In the genomic region with DNA sequence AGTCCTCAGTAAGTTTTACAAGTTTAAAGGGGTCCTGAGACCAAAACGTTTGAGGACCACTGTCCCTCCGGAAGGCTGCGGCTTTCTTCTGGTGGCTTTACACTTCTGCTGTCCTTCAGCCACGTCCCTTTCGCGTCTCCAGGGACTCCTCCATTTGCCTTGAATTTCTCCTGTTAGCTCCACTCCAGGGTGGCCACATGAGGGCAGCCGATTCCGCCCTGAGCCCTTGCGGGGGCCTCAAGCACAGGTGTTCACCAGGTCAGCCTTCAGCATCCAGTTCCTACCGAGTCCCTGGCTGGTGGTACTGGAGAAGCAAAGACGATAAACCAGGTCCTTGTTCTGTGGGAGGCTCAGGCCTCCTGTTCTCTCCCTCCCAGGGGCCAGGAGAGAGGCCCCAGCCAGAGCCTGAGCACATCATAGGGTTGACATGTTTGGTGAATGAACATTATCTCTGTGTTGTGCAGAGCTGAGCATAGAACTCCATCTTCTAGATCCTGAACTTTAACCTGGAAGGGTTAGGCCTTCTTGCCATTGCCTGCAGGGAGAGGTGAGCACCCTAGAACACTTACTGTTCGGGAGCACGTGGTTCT, we compare ENCODE assay signal across 8 cellular contexts. TPM values are rescaled to one million over a fixed set of nuclear protein-coding genes. Genes with fewer than 3 reads are reported as not detected.
DNase-seq lines count a peak whose midpoint lies in the region; ATAC-seq, FAIRE-seq and TF ChIP-seq lines count a peak whose summit lies in the region.

No MANE protein-coding gene starts in this region.

- H3K14ac ChIP-seq in neuronal stem cell (ENCODE audit: low read length): no peak overlapping the region

- H2AFZ ChIP-seq in neuronal stem cell (ENCODE audit: low read length): no peak overlapping the region

- H3K9me3 ChIP-seq in BLaER1 treated with 17β-estradiol and CSF1 and Interleukin-3, amounts not matched to agents 10 nM and 100 nM (replicated peaks in 1 of 11): 0 out of 22 replicates have a peak, but pooled peaks cover 0 to 4% (median 0%) of the 10 kb centered on the region in 11 experiments
- H3K9me3 ChIP-seq in pancreas: no peaks in the 10 kb centered on the region
- H3K9me3 ChIP-seq in neuronal stem cell (replicated peaks in 1 of 2; ENCODE audit: control insufficient read depth in 2 of 2, insufficient read depth in 1 of 2, low read depth in 1 of 2, low read length in 2 of 2): no peaks in the 10 kb centered on the region

- no peak overlapping the region for H2BK12ac ChIP-seq in neuronal stem cell (ENCODE audit: low read length)

- no peak overlapping the region for H4K8ac ChIP-seq in neuronal stem cell (ENCODE audit: low read depth, low read length)

- ATAC-seq in GM19452 (IDR thresholded peaks at IDR 0.05; ENCODE audit: unreplicated experiment) (peak; percentile 47), pancreas (peak; percentile 89 to 99 (median 98)), GM18867 (IDR thresholded peaks at IDR 0.05; ENCODE audit: unreplicated experiment) (no peak)

- TF ChIP-seq POLR2A in NB4 (IDR thresholded peaks at IDR 0.05; ENCODE audit: extremely low read depth, insufficient read length): no peak

- 23 to 25% methylated on average over 13 of the region's 13 CpGs for WGBS in pancreas, 2 donors
- no CpG with 5 or more reads among the region's 13 CpGs for WGBS in neuronal stem cell (ENCODE audit: extremely low coverage in 2 of 2, insufficient read length in 2 of 2, insufficient replicate concordance in 1 of 2), 2 donors

- DNase-seq in NB4 (ENCODE audit: low read depth) (peak; percentile 64), fibroblast of villous mesenchyme (ENCODE audit: low read depth) (peak; percentile 9), pancreas (peak; percentile 65 to 90 (median 80)), neuronal stem cell (ENCODE audit: low spot score) (no peak)
- DNase-seq in activated CD8-positive, alpha-beta memory T cell treated with anti-CD3 and anti-CD28 coated beads, Interleukin-2, amount 50 U/mL, for 4 hours: peak; percentile 47

- no peak overlapping the region for H2BK120ac ChIP-seq in neuronal stem cell (ENCODE audit: low read depth, low read length)

- peaks cover 0 to 66% (median 45%) of the 10 kb centered on the region in 10 experiments; a peak in 14 of 20 replicates for H3K4me1 ChIP-seq in BLaER1 treated with 17β-estradiol and CSF1 and Interleukin-3, amounts not matched to agents 10 nM and 100 nM
- H3K4me1 ChIP-seq in pancreas (no peaks in the 10 kb centered on the region), neuronal stem cell (ENCODE audit: control insufficient read depth in 2 of 2, insufficient read depth in 1 of 2, low read depth in 1 of 2, low read length in 2 of 2) (no peaks in the 10 kb centered on the region)

- no peak overlapping the region for H3K4me3 ChIP-seq in BLaER1 treated with 17β-estradiol and CSF1 and Interleukin-3, amounts not matched to agents 10 nM and 100 nM
- H3K4me3 ChIP-seq in NB4 (ENCODE audit: low read depth, low read length) (no peak overlapping the region), fibroblast of villous mesenchyme (ENCODE audit: low read depth, low read length) (no peak overlapping the region), pancreas (no peak overlapping the region), neuronal stem cell (ENCODE audit: low read length in 2 of 2) (no peak overlapping the region)

- no peak overlapping the region for H2AK5ac ChIP-seq in neuronal stem cell (ENCODE audit: low read depth, low read length)

- TF ChIP-seq CTCF in NB4 (IDR thresholded peaks at IDR 0.05; ENCODE audit: low read depth, low read length) (peak; percentile 20), fibroblast of villous mesenchyme (IDR thresholded peaks at IDR 0.05; ENCODE audit: insufficient read depth, low read depth, low read length) (peak; percentile 51), pancreas (IDR thresholded peaks at IDR 0.05) (peak; percentile 23 to 75 (median 68))

- no peak overlapping the region for H3K4ac ChIP-seq in neuronal stem cell (ENCODE audit: low read length)

- intact Hi-C loops in pancreas (cut with DNase I): loop anchor here in 1 of 3 donors (10.0 kb wide), 1 partner anchor 522 kb away; no protein-coding TSS in a partner anchor

- H3K4me2 ChIP-seq in BLaER1 treated with 17β-estradiol and CSF1 and Interleukin-3, amounts not matched to agents 10 nM and 100 nM: peak overlapping the region in 6 of 11 experiments; percentile 5 to 66 (median 40); a peak in 11 of 22 replicates
- no peak overlapping the region for H3K4me2 ChIP-seq in neuronal stem cell (ENCODE audit: insufficient read depth, low read length, poor library complexity, severe bottlenecking)

- H3K79me1 ChIP-seq in neuronal stem cell (ENCODE audit: low read depth, low read length): no peaks in the 10 kb centered on the region

- H3K27ac ChIP-seq in BLaER1 treated with 17β-estradiol and CSF1 and Interleukin-3, amounts not matched to agents 10 nM and 100 nM: no peak overlapping the region
- H3K27ac ChIP-seq in pancreas: no peak overlapping the region
- H3K27ac ChIP-seq in neuronal stem cell (replicated peaks; ENCODE audit: low read length): no peak overlapping the region

- no peak overlapping the region for H2BK15ac ChIP-seq in neuronal stem cell (ENCODE audit: low read length)

- H3K23ac ChIP-seq in neuronal stem cell (ENCODE audit: low read depth, low read length, poor library complexity): no peak overlapping the region

- H2BK5ac ChIP-seq in neuronal stem cell (ENCODE audit: low read length): no peak overlapping the region

- H4K20me1 ChIP-seq in BLaER1 treated with 17β-estradiol and CSF1 and Interleukin-3, amounts not matched to agents 10 nM and 100 nM: no peaks in the 10 kb centered on the region

- H3K9ac ChIP-seq in BLaER1 treated with 17β-estradiol and CSF1 and Interleukin-3, amounts not matched to agents 10 nM and 100 nM: 0 out of 22 replicates have a peak overlapping the region, but pooled peaks of 2 of the 11 experiments have one; percentile 7 to 15
- H3K9ac ChIP-seq in neuronal stem cell (ENCODE audit: low read depth, low read length, poor library complexity): no peak overlapping the region

- no peak overlapping the region for H3K18ac ChIP-seq in neuronal stem cell (ENCODE audit: low read length)

- no peaks in the 10 kb centered on the region for H3K36me3 ChIP-seq in BLaER1 treated with 17β-estradiol and CSF1 and Interleukin-3, amounts not matched to agents 10 nM and 100 nM
- no peaks in the 10 kb centered on the region for H3K36me3 ChIP-seq in pancreas
- peaks cover 2 to 4% of the 10 kb centered on the region in 2 donors for H3K36me3 ChIP-seq in neuronal stem cell (replicated peaks in 1 of 2; ENCODE audit: control insufficient read depth in 2 of 2, insufficient read depth in 2 of 2, low read length in 2 of 2)

- H3K27me3 ChIP-seq in BLaER1 treated with 17β-estradiol and CSF1 and Interleukin-3, amounts not matched to agents 10 nM and 100 nM: no peaks in the 10 kb centered on the region
- H3K27me3 ChIP-seq in pancreas: no peaks in the 10 kb centered on the region
- no peaks in the 10 kb centered on the region for H3K27me3 ChIP-seq in neuronal stem cell (ENCODE audit: control insufficient read depth in 3 of 3, insufficient read depth in 3 of 3, low read depth in 1 of 3, low read length in 3 of 3)

- FAIRE-seq in pancreas (lab: Jason Lieb, UNC): no peak

- no peak overlapping the region for H4K91ac ChIP-seq in neuronal stem cell (ENCODE audit: low read depth, low read length, poor library complexity)

RNA-seq across cellular contexts. Expression of gene COQ8A, which starts 27.4 kb away (rescaled TPM):
- 2.3 and 3.0 TPM in 2 replicates for total RNA-seq in fibroblast of villous mesenchyme
- total RNA-seq in pancreas: 100 to 1,000 TPM in 1 of 6 donors, 10 to 100 TPM in 5; 61.2 to 106 (median 84.1) TPM
- polyA plus RNA-seq in pancreas: 100 to 1,000 TPM; 129 to 169 TPM
- 9.2 TPM for polyA plus RNA-seq in neuronal stem cell (2013, experiment 1 of 2)
- polyA plus RNA-seq in neuronal stem cell (2013, experiment 2 of 2): 8.8 TPM

RNA-seq across cellular contexts. Expression of gene PSEN2, which starts 42.3 kb away (rescaled TPM):
- total RNA-seq in fibroblast of villous mesenchyme: 16.0 and 20.6 TPM in 2 replicates
- 10 to 100 TPM; 36.5 to 70.2 (median 44.1) TPM for total RNA-seq in pancreas
- polyA plus RNA-seq in pancreas: 10 to 100 TPM; 31.4 to 37.1 TPM
- polyA plus RNA-seq in neuronal stem cell (2013, experiment 1 of 2): 12.8 TPM
- 13.1 TPM for polyA plus RNA-seq in neuronal stem cell (2013, experiment 2 of 2)

Comparison
In these comparisons a context has a peak if more than half of its experiments do, and no peak if none do; other contexts are left out.
1. RNA of gene COQ8A, which starts 27.4 kb away (total RNA-seq): 61.2 to 106 TPM in pancreas; 2.3 to 3.0 TPM in fibroblast of villous mesenchyme; every median in the first group is over 10 times any median in the second.
2. Peak in every context shown above with its lines, with median percentiles within 50 percentile points of each other: CTCF ChIP-seq.